Comparison of ENCODE assay signal across 17 cellular contexts in the genomic region with DNA sequence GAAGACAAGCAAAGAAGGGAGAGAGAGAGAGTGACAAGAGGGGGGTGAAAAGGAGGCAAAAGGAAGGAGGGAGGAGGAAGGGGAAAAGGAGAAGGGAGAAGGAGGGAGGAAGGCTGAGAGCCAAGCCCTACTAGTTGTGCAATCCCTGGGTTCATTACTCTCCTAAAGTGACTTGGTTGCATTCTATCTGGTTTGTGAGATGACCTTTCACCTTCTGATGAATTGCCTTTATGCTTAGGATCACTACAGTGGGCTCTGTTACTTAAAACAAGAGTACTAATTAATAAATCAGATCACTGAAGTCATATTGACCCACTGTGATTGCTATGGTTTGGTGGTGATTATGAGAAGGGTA.
DNase-seq lines count a peak whose midpoint lies in the region; ATAC-seq, FAIRE-seq and TF ChIP-seq lines count a peak whose summit lies in the region.
"Had no signal": no experiment of that assay in that cellular context is flagged by ENCODE, and none has a peak within 500 bp of the region (broad histone marks: within the 10 kb centered on the region; RNA-seq: fewer than 3 reads in every experiment).

No MANE protein-coding gene starts in this region.

- H3K27me3 Mint-ChIP-seq in Calu3 (ENCODE audit: unreplicated experiment): no peaks in the 10 kb centered on the region
- H3K27me3 Mint-ChIP-seq in astrocyte (ENCODE audit: low read depth, unreplicated experiment): peaks cover 7% of the 10 kb centered on the region

- CTCF ChIA-PET in Calu3 (lab: Charles Lee): interaction anchor here (0.7 to 1.3 kb wide), 2 partner anchors 9 to 57 kb away, joined by 6 to 7 read pairs; no protein-coding TSS in a partner anchor

- no peak overlapping the region for H2AFZ ChIP-seq in astrocyte (ENCODE audit: low read depth, low read length)

- H3K36me3 ChIP-seq in astrocyte (ENCODE audit: insufficient read depth, low read length): no peaks in the 10 kb centered on the region
- H3K36me3 ChIP-seq in left lung: no peaks in the 10 kb centered on the region

- H3K4me1 Mint-ChIP-seq in Calu3 (ENCODE audit: low read depth, unreplicated experiment): peaks cover 18% of the 10 kb centered on the region
- peaks cover 20% of the 10 kb centered on the region for H3K4me1 Mint-ChIP-seq in astrocyte (ENCODE audit: low read depth, unreplicated experiment)

- peaks cover 7% of the 10 kb centered on the region for H3K9me3 Mint-ChIP-seq in Calu3 (ENCODE audit: low read depth, unreplicated experiment)
- peaks cover 1% of the 10 kb centered on the region for H3K9me3 Mint-ChIP-seq in astrocyte (ENCODE audit: unreplicated experiment)
- H3K9me3 Mint-ChIP-seq: H9 had no signal

- H3K79me2 ChIP-seq in astrocyte (ENCODE audit: insufficient read depth, low read length): no peaks in the 10 kb centered on the region

- H3K4me3 ChIP-seq in astrocyte (ENCODE audit: insufficient read depth, low read depth, low read length) (no peak overlapping the region), left lung (no peak overlapping the region)

- no peaks in the 10 kb centered on the region for H4K20me1 ChIP-seq in astrocyte (ENCODE audit: insufficient read depth, low read length)

- peaks cover 6% of the 10 kb centered on the region for H3K4me1 ChIP-seq in astrocyte (ENCODE audit: insufficient read depth, low read length)
- H3K4me1 ChIP-seq in left lung: peaks cover 0 to 2% of the 10 kb centered on the region in 2 donors

- H3K9me3 ChIP-seq in astrocyte (ENCODE audit: insufficient read depth, low read depth, low read length) (peaks cover 4% of the 10 kb centered on the region), left lung (no peaks in the 10 kb centered on the region)

- H3K36me3 Mint-ChIP-seq in Calu3 (ENCODE audit: insufficient read depth, unreplicated experiment) (no peaks in the 10 kb centered on the region), astrocyte (ENCODE audit: low read depth, unreplicated experiment) (no peaks in the 10 kb centered on the region)
- H3K36me3 Mint-ChIP-seq: CD14-positive monocyte had no signal

- intact Hi-C loops in Calu3 (cut with micrococcal nuclease; ENCODE audit: unreplicated experiment): no loop called here
- intact Hi-C loops in left lung (cut with DNase I): no loop called here

- H3K27me3 ChIP-seq in astrocyte (ENCODE audit: insufficient read depth, low read length) (no peaks in the 10 kb centered on the region), left lung (no peaks in the 10 kb centered on the region)

- DNase-seq in Calu3 (no peak), MV-4-11 (lab: John Stamatoyannopoulos, UW) (peak; percentile 39), astrocyte (ENCODE audit: low read depth) (no peak), left lung (no peak), AG08396 (ENCODE audit: low spot score) (no peak)
- DNase-seq: DMS153, H9, NCI-H1048, NCI-H1436 treated with DMSO at 0.1 percent for 48 hours, NCI-H2029 treated with DMSO at 0.1 percent for 48 hours, NCI-H2171 treated with DMSO at 0.1 percent for 48 hours, NCI-H774, SHP77 treated with DMSO at 0.1 percent for 48 hours had no signal

- BruUV-seq in Calu3 (replicated peaks; lab: Mats Ljungman, UMichigan): no TSS peak

- TF ChIP-seq CTCF in Calu3 (IDR thresholded peaks at IDR 0.05; ENCODE audit: unreplicated experiment): no peak
- TF ChIP-seq CTCF in astrocyte (IDR thresholded peaks at IDR 0.05; ENCODE audit: insufficient read depth, low read depth, low read length): no peak
- no peak for TF ChIP-seq CTCF in left lung (IDR thresholded peaks at IDR 0.05)

- H3K27ac Mint-ChIP-seq in Calu3 (ENCODE audit: unreplicated experiment): peak overlapping the region; percentile 35
- H3K27ac Mint-ChIP-seq in astrocyte (ENCODE audit: unreplicated experiment): no peak overlapping the region
- H3K27ac Mint-ChIP-seq: CD14-positive monocyte, H9 had no signal

- H3K27ac ChIP-seq in astrocyte (ENCODE audit: low read depth, low read length): no peak overlapping the region
- no peak overlapping the region for H3K27ac ChIP-seq in left lung

- H3K4me3 Mint-ChIP-seq in Calu3 (ENCODE audit: low read depth, unreplicated experiment) (peak overlapping the region; percentile 33), astrocyte (ENCODE audit: unreplicated experiment) (no peak overlapping the region)
- H3K4me3 Mint-ChIP-seq: CD14-positive monocyte, H9 had no signal

- no peak for FAIRE-seq in astrocyte (lab: Jason Lieb, UNC)

- H3K4me2 ChIP-seq in astrocyte (ENCODE audit: low read length): peak overlapping the region; percentile 30

- ATAC-seq in left lung (peak; percentile 36), HG03342 (IDR thresholded peaks at IDR 0.05; ENCODE audit: unreplicated experiment) (no peak), HG03571 (IDR thresholded peaks at IDR 0.05; ENCODE audit: unreplicated experiment) (no peak)
- ATAC-seq: SK-N-SH treated with all-trans-retinoic acid at 6 μM for 48 hours had no signal

- H3K9ac ChIP-seq in astrocyte (ENCODE audit: low read length): no peak overlapping the region
